In genomic region chr19:8902520-8902919, GRCh38 we compare ENCODE assay signal across 20 cellular contexts.
DNase-seq lines count a peak whose midpoint lies in the region; ATAC-seq, FAIRE-seq and TF ChIP-seq lines count a peak whose summit lies in the region.
"Had no signal": no experiment of that assay in that cellular context is flagged by ENCODE, and none has a peak within 500 bp of the region (broad histone marks: within the 10 kb centered on the region; RNA-seq: fewer than 3 reads in every experiment).

No MANE protein-coding gene starts in this region.

- H3K27me3 ChIP-seq in HepG2 (ENCODE audit: control insufficient read depth in 1 of 2, insufficient read depth in 2 of 2, low read length in 2 of 2): no peaks in the 10 kb centered on the region
- no peaks in the 10 kb centered on the region for H3K27me3 ChIP-seq in right lobe of liver
- no peaks in the 10 kb centered on the region for H3K27me3 ChIP-seq in bronchial epithelial cell (ENCODE audit: control insufficient read depth, insufficient read depth, low read length)
- H3K27me3 ChIP-seq: BLaER1 treated with 17β-estradiol and CSF1 and Interleukin-3, amounts not matched to agents 10 nM and 100 nM had no signal

- H3K9me3 ChIP-seq in HepG2 (ENCODE audit: low read length) (peaks cover 89% of the 10 kb centered on the region), right lobe of liver (no peaks in the 10 kb centered on the region), kidney (ENCODE audit: control insufficient read depth in 1 of 2, low read length in 2 of 2) (no peaks in the 10 kb centered on the region)
- H3K9me3 ChIP-seq: BLaER1 treated with 17β-estradiol and CSF1 and Interleukin-3, amounts not matched to agents 10 nM and 100 nM; HAP-1 had no signal

- H3K27ac ChIP-seq in HepG2 (ENCODE audit: extremely low read length, insufficient read depth, low read length) (no peak overlapping the region), right lobe of liver (no peak overlapping the region), kidney (ENCODE audit: low read depth in 2 of 2, low read length in 2 of 2) (no peak overlapping the region)
- H3K27ac ChIP-seq: 22Rv1; BLaER1 treated with 17β-estradiol and CSF1 and Interleukin-3, amounts not matched to agents 10 nM and 100 nM had no signal

- no peak for FAIRE-seq in HepG2 (lab: Jason Lieb, UNC)
- FAIRE-seq in bronchial epithelial cell (lab: Jason Lieb, UNC): peak; percentile 96
- FAIRE-seq in urothelium cell line (lab: Jason Lieb, UNC): peak; percentile 61
- no peak for FAIRE-seq in kidney (lab: Jason Lieb, UNC)
- FAIRE-seq: A204.1, GM12891, GM18507, H54 had no signal

- H3K4me3 ChIP-seq in HepG2 (replicated peaks in 1 of 3; ENCODE audit: insufficient read depth in 1 of 3, low read depth in 2 of 3, low read length in 3 of 3) (no peak overlapping the region), right lobe of liver (no peak overlapping the region), bronchial epithelial cell (ENCODE audit: low read depth, low read length) (no peak overlapping the region), kidney (ENCODE audit: low read length in 2 of 2) (no peak overlapping the region)
- H3K4me3 ChIP-seq: BLaER1 treated with 17β-estradiol and CSF1 and Interleukin-3, amounts not matched to agents 10 nM and 100 nM; HAP-1 had no signal

- POLR2A ChIA-PET in HepG2 (lab: Yijun Ruan, JAX): no interaction called here

- H3K9ac ChIP-seq in HepG2 (ENCODE audit: insufficient read depth, low read depth, low read length) (no peak overlapping the region), kidney (ENCODE audit: low read length in 2 of 2) (no peak overlapping the region)
- H3K9ac ChIP-seq: BLaER1 treated with 17β-estradiol and CSF1 and Interleukin-3, amounts not matched to agents 10 nM and 100 nM had no signal

- WGBS in HepG2 (ENCODE audit: low lambda C conversion rate): 23% methylated on average over 8 of the region's 8 CpGs
- 39% methylated on average over 8 of the region's 8 CpGs for WGBS in right lobe of liver (ENCODE audit: insufficient coverage, low coverage, low lambda C conversion rate, missing lambda C conversion rate)

- CTCF ChIA-PET in HepG2 (lab: Yijun Ruan, JAX; ENCODE audit: low intra/inter-chr PET ratio, low total read pairs): no interaction called here

- H3K4me1 ChIP-seq in HepG2 (ENCODE audit: insufficient read depth, low read length) (no peaks in the 10 kb centered on the region), right lobe of liver (no peaks in the 10 kb centered on the region), kidney (ENCODE audit: control insufficient read depth in 1 of 2, insufficient read depth in 1 of 2, low read depth in 1 of 2, low read length in 2 of 2) (no peaks in the 10 kb centered on the region)
- H3K4me1 ChIP-seq: BLaER1 treated with 17β-estradiol and CSF1 and Interleukin-3, amounts not matched to agents 10 nM and 100 nM; HAP-1 had no signal

- no peak for TF ChIP-seq EP300 in HepG2 (IDR thresholded peaks at IDR 0.05; ENCODE audit: low read depth in 2 of 2, low read length in 2 of 2)
- TF ChIP-seq EP300 in HepG2 (CRISPR knock-in tag; IDR thresholded peaks at IDR 0.05; ENCODE audit: borderline replicate concordance): no peak

- intact Hi-C loops in HepG2 (cut with micrococcal nuclease; ENCODE audit: unreplicated experiment): no loop called here
- intact Hi-C loops in right lobe of liver (cut with DNase I): no loop called here
- intact Hi-C loops in kidney (cut with DNase I): no loop called here

- BruUV-seq in HepG2 (replicated peaks; lab: Mats Ljungman, UMichigan): no TSS peak

- TF ChIP-seq RAD21 in HepG2 (CRISPR knock-in tag; IDR thresholded peaks at IDR 0.05): no peak

- ATAC-seq in HepG2: no peak
- ATAC-seq in right lobe of liver: no peak
- ATAC-seq in HG03196 (IDR thresholded peaks at IDR 0.05; ENCODE audit: unreplicated experiment): no peak

- no peak for TF ChIP-seq POLR2A in HepG2 (IDR thresholded peaks at IDR 0.05; ENCODE audit: insufficient read depth in 1 of 2, low read depth in 2 of 2, low read length in 2 of 2)
- TF ChIP-seq POLR2A in right lobe of liver (IDR thresholded peaks at IDR 0.05): no peak

- no peak for TF ChIP-seq CTCF in HepG2 (CRISPR knock-in tag; IDR thresholded peaks at IDR 0.05)
- no peak for TF ChIP-seq CTCF in right lobe of liver (IDR thresholded peaks at IDR 0.05)
- TF ChIP-seq CTCF in bronchial epithelial cell (IDR thresholded peaks at IDR 0.05; ENCODE audit: insufficient read depth, low read length, severe bottlenecking): no peak
- no peak for TF ChIP-seq CTCF in kidney (IDR thresholded peaks at IDR 0.05; ENCODE audit: borderline replicate concordance, extremely low read depth, insufficient read depth)

- H3K36me3 ChIP-seq in HepG2 (replicated peaks in 1 of 2; ENCODE audit: control insufficient read depth in 1 of 2, insufficient read depth in 2 of 2, low read length in 2 of 2) (no peaks in the 10 kb centered on the region), right lobe of liver (no peaks in the 10 kb centered on the region), bronchial epithelial cell (ENCODE audit: control insufficient read depth, insufficient read depth, low read length) (no peaks in the 10 kb centered on the region), kidney (ENCODE audit: control insufficient read depth in 1 of 2, insufficient read depth in 2 of 2, low read length in 2 of 2) (no peaks in the 10 kb centered on the region)
- H3K36me3 ChIP-seq: BLaER1 treated with 17β-estradiol and CSF1 and Interleukin-3, amounts not matched to agents 10 nM and 100 nM; HAP-1 had no signal

- H3K79me2 ChIP-seq in HepG2 (ENCODE audit: insufficient read depth, low read length): no peaks in the 10 kb centered on the region

- H4K20me1 ChIP-seq in HepG2 (ENCODE audit: insufficient read depth, low read length): no peaks in the 10 kb centered on the region
- H4K20me1 ChIP-seq: BLaER1 treated with 17β-estradiol and CSF1 and Interleukin-3, amounts not matched to agents 10 nM and 100 nM had no signal

- in situ Hi-C loops in HepG2 (cut with HindIII; ENCODE audit: extremely low pct_ligation_motif_present, low pct_unique_long_range_greater_than_20kb): no loop called here

- H3K4me2 ChIP-seq in HepG2 (ENCODE audit: low read depth, low read length): no peak overlapping the region
- H3K4me2 ChIP-seq: BLaER1 treated with 17β-estradiol and CSF1 and Interleukin-3, amounts not matched to agents 10 nM and 100 nM had no signal

- DNase-seq in HepG2 (ENCODE audit: low spot score): no peak
- DNase-seq in right lobe of liver: no peak
- no peak for DNase-seq in bronchial epithelial cell (ENCODE audit: low read depth)
- no peak for DNase-seq in urothelium cell line (ENCODE audit: low spot score)
- DNase-seq in kidney: no peak
- DNase-seq: Calu3; CD4-positive, alpha-beta T cell; CD8-positive, alpha-beta memory T cell; DMS53; DMS79 treated with DMSO at 0.1 percent for 48 hours; GF-D8; GOT3 had no signal

- no peak overlapping the region for H2AFZ ChIP-seq in HepG2 (ENCODE audit: low read length)

TF ChIP-seq in HepG2, 621 proteins besides CTCF, POLR2A, EP300 and RAD21:
- TF ChIP-seq CREB1 (IDR thresholded peaks at IDR 0.05) (peak; percentile 95), CREB1 (CRISPR knock-in tag; IDR thresholded peaks at IDR 0.05) (no peak), ZSCAN30 (CRISPR knock-in tag; IDR thresholded peaks at IDR 0.05) (no peak)
TF ChIP-seq in HepG2: peak in this region for 1.
